ENCODE assay signal across 20 cellular contexts in genomic region chr17:3032258-3033247, GRCh38. TPM values are rescaled to one million over a fixed set of nuclear protein-coding genes. Genes with fewer than 3 reads are reported as not detected.
DNase-seq lines count a peak whose midpoint lies in the region; ATAC-seq and TF ChIP-seq lines count a peak whose summit lies in the region.
"Had no signal": no experiment of that assay in that cellular context is flagged by ENCODE, and none has a peak within 500 bp of the region (broad histone marks: within the 10 kb centered on the region; RNA-seq: fewer than 3 reads in every experiment).

No MANE protein-coding gene starts in this region.

- no peak overlapping the region for H3K9ac ChIP-seq in mammary epithelial cell (ENCODE audit: insufficient read depth, low read length)

- no peak overlapping the region for H2AFZ ChIP-seq in mammary epithelial cell (ENCODE audit: low read depth, low read length)
- no peak overlapping the region for H2AFZ ChIP-seq in hepatocyte

- H3K79me2 ChIP-seq in mammary epithelial cell (ENCODE audit: insufficient read depth, low read length) (no peaks in the 10 kb centered on the region), hepatocyte (no peaks in the 10 kb centered on the region)

- dilution Hi-C loops in mammary epithelial cell (cut with HindIII; ENCODE audit: low sequenced_read_pairs): no loop called here

- H3K9me3 Mint-ChIP-seq in MCF 10A (ENCODE audit: unreplicated experiment) (no peaks in the 10 kb centered on the region), natural killer cell (no peaks in the 10 kb centered on the region)

- in situ Hi-C loops in mammary epithelial cell (cut with MboI; ENCODE audit: low sequenced_read_pairs in 2 of 2): loop anchor here in 1 of 2 donors (25.0 kb wide), 1 partner anchor 630 kb away; the partner anchor contains the start of genes EMC6 and TAX1BP3

- peaks cover 17% of the 10 kb centered on the region for H3K36me3 Mint-ChIP-seq in MCF 10A (ENCODE audit: insufficient read depth, unreplicated experiment)
- H3K36me3 Mint-ChIP-seq in natural killer cell: peaks cover 12% of the 10 kb centered on the region

- 94% methylated on average over 17 of the region's 27 CpGs for WGBS in mammary epithelial cell (ENCODE audit: low coverage, missing lambda C conversion rate)
- 93% methylated on average over 26 of the region's 27 CpGs for WGBS in hepatocyte (ENCODE audit: low lambda C conversion rate, missing lambda C conversion rate)

- H3K9me2 ChIP-seq in hepatocyte (replicated peaks; ENCODE audit: insufficient read depth): no peaks in the 10 kb centered on the region

- H3K4me2 ChIP-seq in mammary epithelial cell (ENCODE audit: insufficient read depth, low read depth, low read length) (no peak overlapping the region), hepatocyte (no peak overlapping the region)
- H3K4me2 ChIP-seq: A549 had no signal

- H3K27ac ChIP-seq in mammary epithelial cell (ENCODE audit: insufficient read depth, low read depth, low read length) (no peak overlapping the region), coronary artery (no peak overlapping the region), upper lobe of right lung (no peak overlapping the region), hepatocyte (no peak overlapping the region)
- H3K27ac ChIP-seq: A549 had no signal

- ATAC-seq in natural killer cell: peak in 1 of 3 donors; percentile 8
- ATAC-seq in upper lobe of right lung: peak; percentile 12
- ATAC-seq in GM21447 (IDR thresholded peaks at IDR 0.05; ENCODE audit: unreplicated experiment): no peak
- ATAC-seq in GM18511 (IDR thresholded peaks at IDR 0.05; ENCODE audit: unreplicated experiment): no peak

- H4K20me1 ChIP-seq in mammary epithelial cell (ENCODE audit: insufficient read depth, low read length) (no peaks in the 10 kb centered on the region), hepatocyte (ENCODE audit: insufficient read depth, poor library complexity, severe bottlenecking) (no peaks in the 10 kb centered on the region)

- H3K27me3 ChIP-seq in mammary epithelial cell (ENCODE audit: insufficient read depth, low read length) (no peaks in the 10 kb centered on the region), upper lobe of right lung (peaks cover 14% of the 10 kb centered on the region), hepatocyte (no peaks in the 10 kb centered on the region)

- TF ChIP-seq CTCF in MCF 10A (IDR thresholded peaks at IDR 0.05; ENCODE audit: unreplicated experiment): no peak
- TF ChIP-seq CTCF in mammary epithelial cell (conservative IDR thresholded peaks at IDR 0.05 in 1 of 2, IDR thresholded peaks at IDR 0.05 in 1 of 2; ENCODE audit: extremely low read depth in 1 of 2, insufficient read depth in 1 of 2, low read depth in 1 of 2, low read length in 2 of 2): no peak
- no peak for TF ChIP-seq CTCF in coronary artery (IDR thresholded peaks at IDR 0.05)
- TF ChIP-seq CTCF in natural killer cell (IDR thresholded peaks at IDR 0.05): no peak
- TF ChIP-seq CTCF in upper lobe of right lung (IDR thresholded peaks at IDR 0.05): no peak
- no peak for TF ChIP-seq CTCF in hepatocyte (IDR thresholded peaks at IDR 0.05; ENCODE audit: poor library complexity)

- no peak for DNase-seq in MCF 10A (ENCODE audit: unreplicated experiment)
- DNase-seq in mammary epithelial cell: no peak
- DNase-seq in coronary artery (ENCODE audit: low spot score): peak; percentile 61
- DNase-seq in natural killer cell: peak; percentile 15
- peak; percentile 53 for DNase-seq in upper lobe of right lung
- no peak for DNase-seq in hepatocyte (ENCODE audit: low spot score)
- DNase-seq: C1 segment of cervical spinal cord, COR-L47, HCEC 1CT, IMR-90, Karpas-422, MM.1S, NCI-H1092 treated with DMSO at 0.1 percent for 48 hours, NCI-H2227 treated with DMSO at 0.1 percent for 48 hours, NCI-H524, Right ventricle myocardium superior had no signal

- intact Hi-C loops in MCF 10A (cut with micrococcal nuclease) (no loop called here), mammary epithelial cell (cut with micrococcal nuclease) (no loop called here), natural killer cell (cut with micrococcal nuclease) (no loop called here), upper lobe of right lung (cut with DNase I) (no loop called here)

- CTCF ChIA-PET in MCF 10A (lab: Yijun Ruan, JAX) (no interaction called here), mammary epithelial cell (lab: Charles Lee; ENCODE audit: low non-redundant PET) (no interaction called here)

- H3K4me1 ChIP-seq in mammary epithelial cell (ENCODE audit: insufficient read depth, low read length) (no peaks in the 10 kb centered on the region), upper lobe of right lung (no peaks in the 10 kb centered on the region), hepatocyte (ENCODE audit: insufficient read depth) (no peaks in the 10 kb centered on the region)
- H3K4me1 ChIP-seq: A549 had no signal

- BruUV-seq in MCF 10A (replicated peaks; lab: Mats Ljungman, UMichigan): no TSS peak
- no TSS peak for BruUV-seq in mammary epithelial cell (replicated peaks; lab: Mats Ljungman, UMichigan)

- POLR2A ChIA-PET in MCF 10A (lab: Yijun Ruan, JAX): no interaction called here

- H3K4me3 Mint-ChIP-seq in MCF 10A (ENCODE audit: unreplicated experiment) (no peak overlapping the region), natural killer cell (peak overlapping the region; percentile 21)

- H3K4me1 Mint-ChIP-seq in MCF 10A (ENCODE audit: insufficient read depth, unreplicated experiment) (peaks cover 20% of the 10 kb centered on the region), natural killer cell (peaks cover 7 to 30% of the 10 kb centered on the region in 2 donors)

- H3K27ac Mint-ChIP-seq in MCF 10A (ENCODE audit: low read depth, unreplicated experiment) (peak overlapping the region; percentile 36), natural killer cell (peak overlapping the region; percentile 34 to 68)

- H3K9me3 ChIP-seq in mammary epithelial cell (replicated peaks; ENCODE audit: insufficient read depth, low read length) (no peaks in the 10 kb centered on the region), upper lobe of right lung (no peaks in the 10 kb centered on the region), hepatocyte (ENCODE audit: low read depth) (no peaks in the 10 kb centered on the region)
- H3K9me3 ChIP-seq: A549 had no signal

- H3K4me3 ChIP-seq in mammary epithelial cell (replicated peaks in 1 of 3; ENCODE audit: insufficient read depth in 1 of 3, low read depth in 2 of 3, low read length in 3 of 3) (no peak overlapping the region), coronary artery (no peak overlapping the region), upper lobe of right lung (no peak overlapping the region), hepatocyte (no peak overlapping the region)
- H3K4me3 ChIP-seq: A549 had no signal

- no peaks in the 10 kb centered on the region for H3K27me3 Mint-ChIP-seq in MCF 10A (ENCODE audit: insufficient read depth, unreplicated experiment)
- H3K27me3 Mint-ChIP-seq in natural killer cell (ENCODE audit: low read depth in 2 of 2): no peaks in the 10 kb centered on the region

- peaks cover 8% of the 10 kb centered on the region for H3K36me3 ChIP-seq in mammary epithelial cell (ENCODE audit: insufficient read depth, low read length)
- no peaks in the 10 kb centered on the region for H3K36me3 ChIP-seq in upper lobe of right lung
- no peaks in the 10 kb centered on the region for H3K36me3 ChIP-seq in hepatocyte (replicated peaks; ENCODE audit: insufficient read depth, low read depth)

RNA-seq across cellular contexts. Expression of gene OR1D5, which starts 30.9 kb away (rescaled TPM):
- total RNA-seq in MCF 10A (2022): not detected in 2 replicates
- not detected for total RNA-seq in mammary epithelial cell
- not detected for polyA plus RNA-seq in mammary epithelial cell
- polyA minus RNA-seq in mammary epithelial cell: not detected
- not detected for total RNA-seq in natural killer cell
- not detected for total RNA-seq in upper lobe of right lung
- total RNA-seq in hepatocyte: not detected in 2 replicates
- polyA plus RNA-seq in hepatocyte: not detected in 2 replicates
- total RNA-seq: HT1080, IMR-90, Right ventricle myocardium superior had no signal
- polyA plus RNA-seq: A549, IMR-90 had no signal

Comparison
In these comparisons a context has a peak if more than half of its experiments do, and no peak if none do; other contexts are left out.
1. DNase-seq: peak in coronary artery (single experiment), natural killer cell (single experiment) and upper lobe of right lung (single experiment); none in MCF 10A (single experiment), mammary epithelial cell (single experiment) and hepatocyte (single experiment).